Comparison of ENCODE assay signal across 1 cellular context in genomic region chrX:123487674-123488073, GRCh38.
TF ChIP-seq lines count a peak whose summit lies in the region.

No MANE protein-coding gene starts in this region.

TF ChIP-seq in K562, 482 proteins besides CTCF, POLR2A, EP300 and RAD21 (continued from another document):
- no peak for TF ChIP-seq REST (CRISPR knock-in tag; IDR thresholded peaks at IDR 0.05; ENCODE audit: low read depth)
